Comparison of ENCODE assay signal across 16 cellular contexts in genomic region chr20:57465943-57466342, GRCh38.
A peak's percentile ranks its signal among the peaks of the same experiment; 100 is the strongest.
DNase-seq lines count a peak whose midpoint lies in the region; ATAC-seq and TF ChIP-seq lines count a peak whose summit lies in the region.
"Had no signal": no experiment of that assay in that cellular context is flagged by ENCODE, and none has a peak within 500 bp of the region (broad histone marks: within the 10 kb centered on the region; RNA-seq: fewer than 3 reads in every experiment).

No MANE protein-coding gene starts in this region.

- DNase-seq in HEK293T (ENCODE audit: extremely low spot score) (no peak), astrocyte of the spinal cord (ENCODE audit: low read depth, low spot score) (no peak), DMS114 treated with DMSO at 0.1 percent for 48 hours (lab: John Stamatoyannopoulos, UW; ENCODE audit: unreplicated experiment) (no peak), NCI-H1105 (lab: John Stamatoyannopoulos, UW) (no peak)
- DNase-seq: activated naive CD8-positive, alpha-beta T cell treated with anti-CD3 and anti-CD28 coated beads, Interleukin-2, amount 50 U/mL, for 24 hours; activated T-cell treated with anti-CD3 and anti-CD28 coated beads, Interleukin-2, amount 50 U/mL, for 72 hours; Kasumi-1; NCI-H1694 treated with DMSO at 0.1 percent for 48 hours; NCI-H446 treated with DMSO at 0.1 percent for 48 hours had no signal

- H3K36me3 ChIP-seq in DOHH2 (ENCODE audit: control insufficient read depth, low read length) = no peaks in the 10 kb centered on the region
- no peaks in the 10 kb centered on the region for H3K36me3 ChIP-seq in neutrophil
- H3K36me3 ChIP-seq: SJSA1 had no signal

- no peaks in the 10 kb centered on the region for H4K20me1 ChIP-seq in DOHH2 (ENCODE audit: control insufficient read depth, insufficient read depth, low read depth, low read length)

- H3K9me2 ChIP-seq in DOHH2 (replicated peaks; ENCODE audit: control insufficient read depth, low read length) = no peaks in the 10 kb centered on the region

- in situ Hi-C loops in astrocyte of the spinal cord (cut with HindIII; ENCODE audit: low sequenced_read_pairs) = no loop called here

- no peaks in the 10 kb centered on the region for H3K9me3 ChIP-seq in DOHH2 (ENCODE audit: control insufficient read depth, insufficient read depth, low read length)
- no peaks in the 10 kb centered on the region for H3K9me3 ChIP-seq in neutrophil
- H3K9me3 ChIP-seq: SJSA1 had no signal

- H3K4me1 ChIP-seq in DOHH2 (ENCODE audit: control insufficient read depth, low read length) (peaks cover 77% of the 10 kb centered on the region), neutrophil (ENCODE audit: control insufficient read depth in 1 of 2, insufficient read depth in 1 of 2, low read depth in 1 of 2, low read length in 1 of 2) (peaks cover 69 to 75% of the 10 kb centered on the region in 2 experiments)
- H3K4me1 ChIP-seq: SJSA1 had no signal

- TF ChIP-seq CTCF in DOHH2 (IDR thresholded peaks at IDR 0.05; ENCODE audit: low read depth, low read length, poor library complexity, severe bottlenecking) = peak; percentile 83
- TF ChIP-seq CTCF in astrocyte of the spinal cord (IDR thresholded peaks at IDR 0.05; ENCODE audit: low read depth, low read length) = peak; percentile 22
- no peak for TF ChIP-seq CTCF in neutrophil (IDR thresholded peaks at IDR 0.05)

- POLR2A ChIA-PET in HEK293T (lab: Yijun Ruan, JAX) = no interaction called here

- H3F3A ChIP-seq in DOHH2 (ENCODE audit: control insufficient read depth, insufficient read depth) = peaks cover 24% of the 10 kb centered on the region

- H3K4me3 ChIP-seq in DOHH2 (ENCODE audit: low read length) (no peak overlapping the region), astrocyte of the spinal cord (ENCODE audit: low read depth, low read length) (no peak overlapping the region), neutrophil (ENCODE audit: low read depth in 1 of 2, low read length in 1 of 2) (no peak overlapping the region)
- H3K4me3 ChIP-seq: lung, SJSA1 had no signal

- ATAC-seq in HG03135 (IDR thresholded peaks at IDR 0.05; ENCODE audit: unreplicated experiment) = no peak
- ATAC-seq in HG03342 (IDR thresholded peaks at IDR 0.05; ENCODE audit: unreplicated experiment) = no peak
- ATAC-seq: activated naive CD8-positive, alpha-beta T cell treated with anti-CD3 and anti-CD28 coated beads, Interleukin-2, amount 50 U/mL, for 24 hours; activated T-cell treated with anti-CD3 and anti-CD28 coated beads, Interleukin-2, amount 50 U/mL, for 72 hours; naive thymus-derived CD8-positive, alpha-beta T cell had no signal

- H3K27me3 ChIP-seq in DOHH2 (ENCODE audit: control insufficient read depth, low read length) (peaks cover 13% of the 10 kb centered on the region), neutrophil (no peaks in the 10 kb centered on the region)
- H3K27me3 ChIP-seq: SJSA1 had no signal

- H3K4me2 ChIP-seq in DOHH2 (ENCODE audit: low read length) = no peak overlapping the region; the same call in 1 of the 2 replicates

- CTCF ChIA-PET in HEK293T (lab: Yijun Ruan, JAX) = no interaction called here

- no peak overlapping the region for H3K27ac ChIP-seq in DOHH2 (ENCODE audit: low read depth, low read length)
- H3K27ac ChIP-seq in neutrophil = peak overlapping the region; percentile 82
- H3K27ac ChIP-seq: SJSA1 had no signal

- no peaks in the 10 kb centered on the region for H3K79me2 ChIP-seq in DOHH2 (ENCODE audit: control insufficient read depth, low read length)

TF ChIP-seq in HEK293T, 16 proteins besides CTCF, POLR2A, EP300 and RAD21:
- TF ChIP-seq L3MBTL2 (conservative IDR thresholded peaks at IDR 0.05) (no peak), ARNT (IDR thresholded peaks at IDR 0.05) (peak; percentile 94)
